Comparison of ENCODE assay signal across 1 cellular context in genomic region chr1:32339363-32339978, GRCh38.
TF ChIP-seq lines count a peak whose summit lies in the region.

No MANE protein-coding gene starts in this region.

TF ChIP-seq in K562, 482 proteins besides CTCF, POLR2A, EP300 and RAD21:
- peak; percentile 8; the same call in 1 of the 2 replicates for TF ChIP-seq JUND (IDR thresholded peaks at IDR 0.05; ENCODE audit: borderline replicate concordance, low read depth, low read length)
- peak; percentile 57; the same call in 1 of the 3 replicates for TF ChIP-seq JUND (tag; IDR thresholded peaks at IDR 0.05; ENCODE audit: borderline replicate concordance, low read depth, low read length)
- TF ChIP-seq TCF7L2 (IDR thresholded peaks at IDR 0.05; ENCODE audit: low read depth, low read length) = no peak
- no peak for TF ChIP-seq ZBTB9 (CRISPR knock-in tag; IDR thresholded peaks at IDR 0.05)
- TF ChIP-seq ARID1B (IDR thresholded peaks at IDR 0.05) = 0 out of 2 replicates have a peak, but pooled peaks have one; percentile 27
- TF ChIP-seq ZBTB7A (IDR thresholded peaks at IDR 0.05; ENCODE audit: borderline replicate concordance, control insufficient read depth, low read depth, low read length) = 0 out of 2 replicates have a peak, but pooled peaks have one; percentile 44
- peak; percentile 99 for TF ChIP-seq SPI1 (IDR thresholded peaks at IDR 0.05; ENCODE audit: borderline replicate concordance, low read depth, low read length)
- no peak for TF ChIP-seq ZC3H11A (IDR thresholded peaks at IDR 0.05; ENCODE audit: low read depth, low read length)
- 0 out of 2 replicates have a peak, but pooled peaks have one; percentile 26 for TF ChIP-seq DPF2 (IDR thresholded peaks at IDR 0.05)
- TF ChIP-seq FOSL1 (tag; conservative IDR thresholded peaks at IDR 0.05) = peak; percentile 73
- peak; percentile 87 for TF ChIP-seq ZFP36 (IDR thresholded peaks at IDR 0.05; ENCODE audit: low read depth, low read length, partially characterized antibody)
- peak; percentile 58; the same call in 1 of the 2 replicates for TF ChIP-seq SMARCE1 (IDR thresholded peaks at IDR 0.05)
- TF ChIP-seq MEIS2 (IDR thresholded peaks at IDR 0.05; ENCODE audit: partially characterized antibody) = peak; percentile 8
